19 cellular contexts compared by ENCODE assay signal in genomic region chr1:61093525-61094137, GRCh38. TPM values are rescaled to one million over a fixed set of nuclear protein-coding genes. Genes with fewer than 3 reads are reported as not detected.
DNase-seq lines count a peak whose midpoint lies in the region; FAIRE-seq and TF ChIP-seq lines count a peak whose summit lies in the region.
"Had no signal": no experiment of that assay in that cellular context is flagged by ENCODE, and none has a peak within 500 bp of the region (broad histone marks: within the 10 kb centered on the region; RNA-seq: fewer than 3 reads in every experiment).

No MANE protein-coding gene starts in this region.

- H3K4me3 ChIP-seq in keratinocyte (ENCODE audit: control insufficient read depth in 2 of 3, extremely low read depth in 1 of 3, insufficient read depth in 2 of 3, low read depth in 1 of 3, low read length in 3 of 3): no peak overlapping the region
- H3K4me3 ChIP-seq: BLaER1 had no signal

- H3K9me3 Mint-ChIP-seq in HFFc6: no peaks in the 10 kb centered on the region
- no peaks in the 10 kb centered on the region for H3K9me3 Mint-ChIP-seq in activated T-cell treated with anti-CD3 and anti-CD28 coated beads, Interleukin-2, amount 50 U/mL, for 24 hours
- H3K9me3 Mint-ChIP-seq: activated naive CD4-positive, alpha-beta T cell treated with anti-CD3 and anti-CD28 coated beads, Interleukin-2, amount 10 ng/mL, durations not matched to agents 7 days and 5 days; central memory CD8-positive, alpha-beta T cell; natural killer cell treated with Interleukin-12 subunit alpha and Interleukin-12 subunit beta and Interleukin-15 and Interleukin-18, amount 100 ng/mL, for 72 hours had no signal

- H3K27ac ChIP-seq in keratinocyte (ENCODE audit: control insufficient read depth, insufficient read depth, low read length): no peak overlapping the region
- H3K27ac ChIP-seq: BLaER1, epithelial cell of prostate, RWPE1 had no signal

- H3K9ac ChIP-seq in keratinocyte (ENCODE audit: control insufficient read depth, extremely low read depth, insufficient read depth, low read length): no peak overlapping the region
- H3K9ac ChIP-seq: BLaER1 had no signal

- peak overlapping the region; percentile 78 for H3K4me3 Mint-ChIP-seq in HFFc6
- no peak overlapping the region for H3K4me3 Mint-ChIP-seq in activated T-cell treated with anti-CD3 and anti-CD28 coated beads, Interleukin-2, amount 50 U/mL, for 24 hours
- H3K4me3 Mint-ChIP-seq: activated naive CD4-positive, alpha-beta T cell treated with anti-CD3 and anti-CD28 coated beads, Interleukin-2, amount 10 ng/mL, durations not matched to agents 7 days and 5 days; central memory CD8-positive, alpha-beta T cell; natural killer cell treated with Interleukin-12 subunit alpha and Interleukin-12 subunit beta and Interleukin-15 and Interleukin-18, amount 100 ng/mL, for 72 hours; T-helper 17 cell had no signal

- dilution Hi-C loops in keratinocyte (cut with MboI; ENCODE audit: extremely low pct_ligation_motif_present, low sequenced_read_pairs): no loop called here

- H3K4me1 Mint-ChIP-seq in HFFc6 (ENCODE audit: low read depth): peaks cover 34% of the 10 kb centered on the region
- H3K4me1 Mint-ChIP-seq in activated T-cell treated with anti-CD3 and anti-CD28 coated beads, Interleukin-2, amount 50 U/mL, for 24 hours (ENCODE audit: low read depth): peaks cover 16% of the 10 kb centered on the region
- H3K4me1 Mint-ChIP-seq: activated naive CD4-positive, alpha-beta T cell treated with anti-CD3 and anti-CD28 coated beads, Interleukin-2, amount 10 ng/mL, durations not matched to agents 7 days and 5 days had no signal

- no peak for DNase-seq in HFFc6
- DNase-seq in astrocyte of the hippocampus (ENCODE audit: low read depth, low spot score): peak; percentile 63
- DNase-seq in keratinocyte (ENCODE audit: low read depth, low spot score): no peak
- peak; percentile 59 for DNase-seq in superior temporal gyrus (ENCODE audit: extremely low spot score)
- no peak for DNase-seq in SHP77 treated with DMSO at 0.1 percent for 48 hours (lab: John Stamatoyannopoulos, UW)
- DNase-seq in NCI-H1694 (lab: John Stamatoyannopoulos, UW): no peak
- no peak for DNase-seq in nucleus accumbens (lab: John Stamatoyannopoulos, UW)
- DNase-seq in activated T-cell treated with anti-CD3 and anti-CD28 coated beads, Interleukin-2, amount 50 U/mL, for 24 hours: no peak
- DNase-seq: activated naive CD4-positive, alpha-beta T cell treated with anti-CD3 and anti-CD28 coated beads, Interleukin-2, amount 10 ng/mL, durations not matched to agents 7 days and 5 days; hypothalamus; right cardiac atrium; stimulated activated CD4-positive, alpha-beta T cell treated with anti-CD3 and anti-CD28 coated beads, Interleukin-4, amount 100 ng/mL, for 24 hours; T-helper 17 cell had no signal

- H3K27ac Mint-ChIP-seq in HFFc6: peak overlapping the region; percentile 66
- H3K27ac Mint-ChIP-seq in activated T-cell treated with anti-CD3 and anti-CD28 coated beads, Interleukin-2, amount 50 U/mL, for 24 hours: no peak overlapping the region
- H3K27ac Mint-ChIP-seq: activated naive CD4-positive, alpha-beta T cell treated with anti-CD3 and anti-CD28 coated beads, Interleukin-2, amount 10 ng/mL, durations not matched to agents 7 days and 5 days; natural killer cell treated with Interleukin-12 subunit alpha and Interleukin-12 subunit beta and Interleukin-15 and Interleukin-18, amount 100 ng/mL, for 72 hours; T-helper 17 cell had no signal

- H3K36me3 ChIP-seq in keratinocyte (ENCODE audit: control insufficient read depth in 2 of 2, extremely low read depth in 1 of 2, insufficient read depth in 2 of 2, low read length in 2 of 2): peaks cover under 1 to 1% of the 10 kb centered on the region in 2 experiments
- H3K36me3 ChIP-seq: BLaER1 had no signal

- H3K9me1 ChIP-seq in keratinocyte (ENCODE audit: control insufficient read depth, extremely low read depth, insufficient read depth, low read length): no peaks in the 10 kb centered on the region

- 0 out of 2 replicates have a peak, but pooled peaks cover 8% of the 10 kb centered on the region for H3K36me3 Mint-ChIP-seq in HFFc6 (ENCODE audit: low read depth)
- H3K36me3 Mint-ChIP-seq in activated T-cell treated with anti-CD3 and anti-CD28 coated beads, Interleukin-2, amount 50 U/mL, for 24 hours (ENCODE audit: low read depth): peaks cover 5% of the 10 kb centered on the region
- H3K36me3 Mint-ChIP-seq: activated naive CD4-positive, alpha-beta T cell treated with anti-CD3 and anti-CD28 coated beads, Interleukin-2, amount 10 ng/mL, durations not matched to agents 7 days and 5 days; natural killer cell treated with Interleukin-12 subunit alpha and Interleukin-12 subunit beta and Interleukin-15 and Interleukin-18, amount 100 ng/mL, for 72 hours had no signal

- no peak overlapping the region for H2AFZ ChIP-seq in keratinocyte (ENCODE audit: control insufficient read depth, low read length)

- no peaks in the 10 kb centered on the region for H3K9me3 ChIP-seq in keratinocyte (ENCODE audit: control insufficient read depth, low read depth, low read length)
- H3K9me3 ChIP-seq: BLaER1 had no signal

- TF ChIP-seq CTCF in HFFc6 (IDR thresholded peaks at IDR 0.05) (no peak), keratinocyte (optimal IDR thresholded peaks at IDR 0.05 in 1 of 3, IDR thresholded peaks at IDR 0.05 in 1 of 3, conservative IDR thresholded peaks at IDR 0.05 in 1 of 3; ENCODE audit: extremely low read depth in 1 of 3, insufficient read depth in 2 of 3, low read length in 3 of 3) (no peak)

- H3K27me3 Mint-ChIP-seq in HFFc6 (ENCODE audit: insufficient read depth): no peaks in the 10 kb centered on the region
- no peaks in the 10 kb centered on the region for H3K27me3 Mint-ChIP-seq in activated T-cell treated with anti-CD3 and anti-CD28 coated beads, Interleukin-2, amount 50 U/mL, for 24 hours
- H3K27me3 Mint-ChIP-seq: activated naive CD4-positive, alpha-beta T cell treated with anti-CD3 and anti-CD28 coated beads, Interleukin-2, amount 10 ng/mL, durations not matched to agents 7 days and 5 days; central memory CD8-positive, alpha-beta T cell; T-helper 17 cell had no signal

- no peaks in the 10 kb centered on the region for H4K20me1 ChIP-seq in keratinocyte (ENCODE audit: control insufficient read depth, extremely low read depth, insufficient read depth, low read length)
- H4K20me1 ChIP-seq: BLaER1 had no signal

- peak; percentile 13 for FAIRE-seq in keratinocyte (lab: Jason Lieb, UNC)
- FAIRE-seq: GM18507 had no signal

- H3K27me3 ChIP-seq in keratinocyte (ENCODE audit: control insufficient read depth, extremely low read depth, insufficient read depth, low read length): no peaks in the 10 kb centered on the region
- H3K27me3 ChIP-seq: BLaER1 had no signal

- H3K4me1 ChIP-seq in keratinocyte (ENCODE audit: control insufficient read depth, extremely low read depth, insufficient read depth, low read length): peaks cover 18% of the 10 kb centered on the region
- H3K4me1 ChIP-seq: BLaER1 had no signal

- H3K79me2 ChIP-seq in keratinocyte (ENCODE audit: control insufficient read depth, insufficient read depth, low read length): peaks cover 55% of the 10 kb centered on the region

- no peak overlapping the region for H3K4me2 ChIP-seq in keratinocyte (ENCODE audit: control insufficient read depth, extremely low read depth, insufficient read depth, low read depth, low read length)
- H3K4me2 ChIP-seq: BLaER1 had no signal

RNA-seq across cellular contexts. Expression of gene NFIA, which starts 11.3 kb away (rescaled TPM):
- total RNA-seq in HFFc6 (2021; fragmentation: NEBNext Ultra II Directional; extraction: Animal tissue kit (Norgen Biotek cat#: 25700)): 10 to 100 TPM in 4 of 6 experiments, 1 to 10 TPM in 2; 8.5 to 11.3 (median 10.4) TPM
- polyA plus RNA-seq in keratinocyte: 14.7 to 15.8 TPM (median 15.0 TPM) in 3 replicates
- polyA plus RNA-seq in keratinocyte (2011; ENCODE audit: low read depth): 11.6 TPM
- polyA plus RNA-seq in keratinocyte (2011; cell fraction: cytosol; rRNA removed): 10.3 and 14.9 TPM in 2 replicates
- 15.1 and 17.0 TPM in 2 replicates for polyA plus RNA-seq in keratinocyte (2011; cell fraction: nucleus; rRNA removed)
- polyA plus RNA-seq in keratinocyte (2012; ENCODE audit: low replicate concordance): 9.8 and 10.0 TPM in 2 replicates
- polyA minus RNA-seq in keratinocyte: 43.3 to 66.0 TPM (median 52.8 TPM) in 3 replicates
- 26.3 TPM for polyA minus RNA-seq in keratinocyte (2011; cell fraction: cytosol; rRNA and poly(A)+ RNA removed)
- 33.3 and 66.9 TPM in 2 replicates for polyA minus RNA-seq in keratinocyte (2011; cell fraction: nucleus; rRNA and poly(A)+ RNA removed)

Comparison
In these comparisons a context has a peak if more than half of its experiments do, and no peak if none do; other contexts are left out.
1. DNase-seq: peak in astrocyte of the hippocampus (single experiment) and superior temporal gyrus (single experiment); none in HFFc6 (single experiment), keratinocyte (single experiment), SHP77 treated with DMSO at 0.1 percent for 48 hours (single experiment), NCI-H1694 (single experiment), nucleus accumbens (0 of 56) and activated T-cell treated with anti-CD3 and anti-CD28 coated beads, Interleukin-2, amount 50 U/mL, for 24 hours (single experiment).